Comparison of ENCODE assay signal across 29 cellular contexts in the genomic region with DNA sequence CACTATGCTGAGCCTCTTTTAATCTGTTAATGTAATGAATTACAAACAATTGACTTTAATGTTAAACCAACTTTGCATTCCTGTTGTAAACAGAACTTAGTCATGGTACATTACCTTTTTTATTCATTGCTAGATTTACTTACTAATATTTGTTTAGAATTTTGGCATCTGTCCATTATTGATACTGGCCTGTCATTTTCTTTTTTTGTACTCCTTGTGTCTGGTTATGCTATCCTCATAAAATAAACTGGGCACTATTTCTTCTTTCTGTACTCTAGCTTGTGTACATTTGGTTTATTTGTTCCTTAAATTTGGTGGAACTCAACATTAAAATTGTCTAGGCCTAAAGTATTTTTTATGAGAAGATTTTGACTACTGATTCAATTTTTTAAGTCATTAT.
"Had no signal": no experiment of that assay in that cellular context is flagged by ENCODE, and none has a peak within 500 bp of the region (broad histone marks: within the 10 kb centered on the region; RNA-seq: fewer than 3 reads in every experiment).

No MANE protein-coding gene starts in this region.

- H3K4me3 Mint-ChIP-seq: activated B cell treated with CpG ODN at 0.5 μM for 24 hours; activated CD4-positive, alpha-beta T cell treated with anti-CD3 and anti-CD28 coated beads for 36 hours; activated CD8-positive, alpha-beta memory T cell treated with anti-CD3 and anti-CD28 coated beads, Interleukin-2, amount 10 ng/mL, durations not matched to agents 7 days and 5 days; activated CD8-positive, alpha-beta T cell treated with anti-CD3 and anti-CD28 coated beads, Interleukin-2, amount 10 ng/mL, durations not matched to agents 7 days and 5 days; activated T-cell treated with anti-CD3 and anti-CD28 coated beads, Interleukin-2, amount 50 U/mL, for 72 hours; central memory CD8-positive, alpha-beta T cell; dendritic cell treated with granulocyte-macrophage colony-stimulating factor and Interleukin-4, amounts not matched to agents 40 ng/mL and 50 ng/mL, for 4 days; endodermal cell; natural killer cell; neural progenitor cell; stimulated activated memory B cell treated with anti-CD40 and anti-IgM and Interleukin-4, amounts not matched to agents 10 μg/mL and 1 μg/mL and 100 μg/mL, for 72 hours; stimulated activated naive CD8-positive, alpha-beta T cell treated with anti-CD3 and anti-CD28 coated beads, Interleukin-15, amount 100 ng/mL, for 72 hours; type B pancreatic cell had no signal

- H3K27me3 Mint-ChIP-seq: activated B cell treated with CpG ODN at 0.5 μM for 24 hours; activated CD4-positive, alpha-beta T cell treated with anti-CD3 and anti-CD28 coated beads for 36 hours; activated CD8-positive, alpha-beta memory T cell treated with anti-CD3 and anti-CD28 coated beads, Interleukin-2, amount 10 ng/mL, durations not matched to agents 7 days and 5 days; central memory CD8-positive, alpha-beta T cell; dendritic cell treated with granulocyte-macrophage colony-stimulating factor and Interleukin-4, amounts not matched to agents 40 ng/mL and 50 ng/mL, for 4 days; stimulated activated memory B cell treated with anti-CD40 and anti-IgM and Interleukin-4, amounts not matched to agents 10 μg/mL and 1 μg/mL and 100 μg/mL, for 72 hours; stimulated activated naive CD8-positive, alpha-beta T cell treated with anti-CD3 and anti-CD28 coated beads, Interleukin-15, amount 100 ng/mL, for 72 hours; type B pancreatic cell had no signal

- DNase-seq: activated B cell treated with CpG ODN at 0.5 μM for 24 hours; activated CD4-positive, alpha-beta T cell treated with anti-CD3 and anti-CD28 coated beads for 36 hours; activated CD8-positive, alpha-beta memory T cell treated with anti-CD3 and anti-CD28 coated beads, Interleukin-2, amount 10 ng/mL, durations not matched to agents 7 days and 5 days; activated CD8-positive, alpha-beta T cell treated with anti-CD3 and anti-CD28 coated beads, Interleukin-2, amount 10 ng/mL, durations not matched to agents 7 days and 5 days; activated naive CD4-positive, alpha-beta T cell; activated T-cell treated with anti-CD3 and anti-CD28 coated beads, Interleukin-2, amount 50 U/mL, for 72 hours; endodermal cell; foreskin melanocyte; heart right ventricle; islet precursor cell; left ventricle myocardium inferior; mesendoderm; natural killer cell; occipital lobe; stimulated activated CD4-positive, alpha-beta T cell treated with anti-CD3 and anti-CD28 coated beads, Interleukin-1b, Interleukin-23, amount 100 ng/mL, for 48 hours; stimulated activated CD4-positive, alpha-beta T cell treated with anti-CD3 and anti-CD28 coated beads, Interleukin-4, amount 100 ng/mL, for 4 hours; stimulated activated CD8-positive, alpha-beta memory T cell treated with anti-CD3 and anti-CD28 coated beads, Interleukin-4, amount 100 ng/mL, for 48 hours; stimulated activated naive CD8-positive, alpha-beta T cell treated with anti-CD3 and anti-CD28 coated beads, Interleukin-15, amount 100 ng/mL, for 72 hours; substantia nigra; uterus had no signal

- H3K4me1 Mint-ChIP-seq: activated B cell treated with CpG ODN at 0.5 μM for 24 hours; activated CD4-positive, alpha-beta T cell treated with anti-CD3 and anti-CD28 coated beads for 36 hours; activated CD8-positive, alpha-beta memory T cell treated with anti-CD3 and anti-CD28 coated beads, Interleukin-2, amount 10 ng/mL, durations not matched to agents 7 days and 5 days; central memory CD8-positive, alpha-beta T cell; endodermal cell; neural progenitor cell; stimulated activated memory B cell treated with anti-CD40 and anti-IgM and Interleukin-4, amounts not matched to agents 10 μg/mL and 1 μg/mL and 100 μg/mL, for 72 hours; stimulated activated naive CD8-positive, alpha-beta T cell treated with anti-CD3 and anti-CD28 coated beads, Interleukin-15, amount 100 ng/mL, for 72 hours had no signal

- H3K27ac ChIP-seq: esophagus muscularis mucosa, heart right ventricle, left ventricle myocardium inferior, neural progenitor cell, parathyroid adenoma, right atrium auricular region, uterus had no signal

- ATAC-seq: activated CD4-positive, alpha-beta T cell treated with anti-CD3 and anti-CD28 coated beads for 36 hours; activated CD8-positive, alpha-beta memory T cell treated with anti-CD3 and anti-CD28 coated beads, Interleukin-2, amount 10 ng/mL, durations not matched to agents 7 days and 5 days; activated CD8-positive, alpha-beta T cell treated with anti-CD3 and anti-CD28 coated beads, Interleukin-2, amount 10 ng/mL, durations not matched to agents 7 days and 5 days; activated naive CD4-positive, alpha-beta T cell treated with anti-CD3 and anti-CD28 coated beads, Interleukin-2, amount 50 U/mL, for 72 hours; activated T-cell treated with anti-CD3 and anti-CD28 coated beads, Interleukin-2, amount 50 U/mL, for 72 hours; heart right ventricle; natural killer cell; stimulated activated memory B cell treated with anti-CD40 and anti-IgM and Interleukin-4, amounts not matched to agents 10 μg/mL and 1 μg/mL and 100 μg/mL, for 72 hours; stimulated activated naive CD8-positive, alpha-beta T cell treated with anti-CD3 and anti-CD28 coated beads, Interleukin-15, amount 100 ng/mL, for 72 hours had no signal

- H3K27ac Mint-ChIP-seq: activated B cell treated with CpG ODN at 0.5 μM for 24 hours; activated CD4-positive, alpha-beta T cell treated with anti-CD3 and anti-CD28 coated beads for 36 hours; activated CD8-positive, alpha-beta memory T cell treated with anti-CD3 and anti-CD28 coated beads, Interleukin-2, amount 10 ng/mL, durations not matched to agents 7 days and 5 days; activated CD8-positive, alpha-beta T cell treated with anti-CD3 and anti-CD28 coated beads, Interleukin-2, amount 10 ng/mL, durations not matched to agents 7 days and 5 days; activated naive CD4-positive, alpha-beta T cell treated with anti-CD3 and anti-CD28 coated beads, Interleukin-2, amount 50 U/mL, for 72 hours; activated T-cell treated with anti-CD3 and anti-CD28 coated beads, Interleukin-2, amount 50 U/mL, for 72 hours; dendritic cell treated with granulocyte-macrophage colony-stimulating factor and Interleukin-4, amounts not matched to agents 40 ng/mL and 50 ng/mL, for 4 days; endodermal cell; natural killer cell; neural progenitor cell; stimulated activated memory B cell treated with anti-CD40 and anti-IgM and Interleukin-4, amounts not matched to agents 10 μg/mL and 1 μg/mL and 100 μg/mL, for 72 hours; stimulated activated naive CD8-positive, alpha-beta T cell treated with anti-CD3 and anti-CD28 coated beads, Interleukin-15, amount 100 ng/mL, for 72 hours; type B pancreatic cell had no signal
